Comparison of ENCODE assay signal across 11 cellular contexts in genomic region chr14:90512332-90512951, GRCh38.
DNase-seq lines count a peak whose midpoint lies in the region; ATAC-seq and TF ChIP-seq lines count a peak whose summit lies in the region.
"Had no signal": no experiment of that assay in that cellular context is flagged by ENCODE, and none has a peak within 500 bp of the region (broad histone marks: within the 10 kb centered on the region; RNA-seq: fewer than 3 reads in every experiment).

No MANE protein-coding gene starts in this region.

- no peaks in the 10 kb centered on the region for H3K36me3 ChIP-seq in BLaER1 treated with 17β-estradiol and CSF1 and Interleukin-3, amounts not matched to agents 10 nM and 100 nM
- no peaks in the 10 kb centered on the region for H3K36me3 ChIP-seq in PC-3 (ENCODE audit: low read depth, low read length)
- H3K36me3 ChIP-seq in heart right ventricle, result no peaks in the 10 kb centered on the region
- no peaks in the 10 kb centered on the region for H3K36me3 ChIP-seq in osteoblast (ENCODE audit: insufficient read depth, low read length)
- H3K36me3 ChIP-seq: vagina had no signal

- H3K4me1 ChIP-seq in BLaER1 treated with 17β-estradiol and CSF1 and Interleukin-3, amounts not matched to agents 10 nM and 100 nM, result peaks cover 14 to 80% (median 61%) of the 10 kb centered on the region in 10 experiments
- H3K4me1 ChIP-seq in PC-3 (ENCODE audit: insufficient read depth, low read length) (peaks cover 48% of the 10 kb centered on the region), heart right ventricle (peaks cover 15 to 38% (median 27%) of the 10 kb centered on the region in 9 donors), osteoblast (ENCODE audit: insufficient read depth, low read length) (no peaks in the 10 kb centered on the region)

- intact Hi-C loops in PC-3 (cut with micrococcal nuclease) (loop anchor here (5.0 kb wide), 2 partner anchors 170 to 185 kb away; no protein-coding TSS in a partner anchor), heart right ventricle (cut with DNase I) (loop anchor here in 2 of 10 donors (10.0 kb wide), 2 partner anchors 108 to 182 kb away; no protein-coding TSS in a partner anchor)

- no peaks in the 10 kb centered on the region for H4K20me1 ChIP-seq in BLaER1 treated with 17β-estradiol and CSF1 and Interleukin-3, amounts not matched to agents 10 nM and 100 nM
- H4K20me1 ChIP-seq in PC-3 (ENCODE audit: low read length), result no peaks in the 10 kb centered on the region
- no peaks in the 10 kb centered on the region for H4K20me1 ChIP-seq in osteoblast (ENCODE audit: insufficient read depth, low read length)

- DNase-seq in PC-3 (peak; percentile 18), heart right ventricle (no peak), osteoblast (ENCODE audit: insufficient read length, low spot score, missing footprints) (peak; percentile 75), occipital lobe (lab: John Stamatoyannopoulos, UW) (no peak)
- DNase-seq in activated naive CD8-positive, alpha-beta T cell treated with anti-CD3 and anti-CD28 coated beads for 36 hours, result no peak
- no peak for DNase-seq in activated CD8-positive, alpha-beta memory T cell treated with anti-CD3 and anti-CD28 coated beads, Interleukin-2, amount 50 U/mL, for 48 hours
- DNase-seq: NCI-H510A; stimulated activated CD4-positive, alpha-beta T cell treated with anti-CD3 and anti-CD28 coated beads, Interleukin-12 subunit alpha, Interleukin-12 subunit beta, amount 100 ng/mL, for 4 hours had no signal

- H3K9me3 ChIP-seq in BLaER1 treated with 17β-estradiol and CSF1 and Interleukin-3, amounts not matched to agents 10 nM and 100 nM (replicated peaks in 1 of 11), result no peaks in the 10 kb centered on the region
- H3K9me3 ChIP-seq in PC-3 (ENCODE audit: low read length), result no peaks in the 10 kb centered on the region
- H3K9me3 ChIP-seq in heart right ventricle, result no peaks in the 10 kb centered on the region
- H3K9me3 ChIP-seq in osteoblast (ENCODE audit: low read depth, low read length), result no peaks in the 10 kb centered on the region
- H3K9me3 ChIP-seq: vagina had no signal

- no peak overlapping the region for H3K4me3 Mint-ChIP-seq in activated naive CD8-positive, alpha-beta T cell treated with anti-CD3 and anti-CD28 coated beads for 36 hours

- no peaks in the 10 kb centered on the region for H3F3A ChIP-seq in PC-3 (ENCODE audit: low read length, unreplicated experiment)

- peaks cover 0 to 6% (median 0%) of the 10 kb centered on the region in 11 experiments; a peak in 1 of 22 replicates for H3K27me3 ChIP-seq in BLaER1 treated with 17β-estradiol and CSF1 and Interleukin-3, amounts not matched to agents 10 nM and 100 nM
- 0 out of 2 replicates have a peak, but pooled peaks cover 4% of the 10 kb centered on the region for H3K27me3 ChIP-seq in PC-3 (ENCODE audit: low read length)
- no peaks in the 10 kb centered on the region for H3K27me3 ChIP-seq in heart right ventricle
- no peaks in the 10 kb centered on the region for H3K27me3 ChIP-seq in osteoblast (ENCODE audit: insufficient read depth, low read length)
- H3K27me3 ChIP-seq: vagina had no signal

- 55 to 67% methylated on average over 10 of the region's 10 CpGs for WGBS in heart right ventricle, 2 donors

- peaks cover 3% of the 10 kb centered on the region for H3K4me1 Mint-ChIP-seq in activated naive CD8-positive, alpha-beta T cell treated with anti-CD3 and anti-CD28 coated beads for 36 hours

- peak overlapping the region in 5 of 11 experiments; percentile 2 to 64 (median 55); a peak in 9 of 22 replicates for H3K9ac ChIP-seq in BLaER1 treated with 17β-estradiol and CSF1 and Interleukin-3, amounts not matched to agents 10 nM and 100 nM
- H3K9ac ChIP-seq in PC-3 (ENCODE audit: low read length), result peak overlapping the region; percentile 62; the same call in 1 of the 2 replicates

- H3K27ac ChIP-seq in BLaER1 treated with 17β-estradiol and CSF1 and Interleukin-3, amounts not matched to agents 10 nM and 100 nM, result peak overlapping the region in 6 of 11 experiments; percentile 2 to 68 (median 46); a peak in 10 of 22 replicates
- H3K27ac ChIP-seq in PC-3 (ENCODE audit: low read length) (peak overlapping the region; percentile 90), heart right ventricle (peak overlapping the region in 9 of 10 donors; percentile 58 to 91 (median 76)), osteoblast (ENCODE audit: low read depth, low read length) (no peak overlapping the region)

- H3K9me3 Mint-ChIP-seq in activated naive CD8-positive, alpha-beta T cell treated with anti-CD3 and anti-CD28 coated beads for 36 hours, result no peaks in the 10 kb centered on the region

- H3K4me3 ChIP-seq in BLaER1 treated with 17β-estradiol and CSF1 and Interleukin-3, amounts not matched to agents 10 nM and 100 nM, result no peak overlapping the region
- H3K4me3 ChIP-seq in PC-3 (ENCODE audit: low read length) (no peak overlapping the region), heart right ventricle (no peak overlapping the region), osteoblast (ENCODE audit: insufficient read depth, low read length) (no peak overlapping the region)
- H3K4me3 ChIP-seq: vagina had no signal

- H3K36me3 Mint-ChIP-seq in activated naive CD8-positive, alpha-beta T cell treated with anti-CD3 and anti-CD28 coated beads for 36 hours, result no peaks in the 10 kb centered on the region

- peaks cover 23% of the 10 kb centered on the region for H3K27me3 Mint-ChIP-seq in activated naive CD8-positive, alpha-beta T cell treated with anti-CD3 and anti-CD28 coated beads for 36 hours

- H3K4me2 ChIP-seq in BLaER1 treated with 17β-estradiol and CSF1 and Interleukin-3, amounts not matched to agents 10 nM and 100 nM, result peak overlapping the region; percentile 13 to 87 (median 69); a peak in 19 of 22 replicates
- peak overlapping the region; percentile 68 for H3K4me2 ChIP-seq in PC-3 (ENCODE audit: low read length)
- no peak overlapping the region for H3K4me2 ChIP-seq in osteoblast (ENCODE audit: insufficient read depth, low read length)

- H3K27ac Mint-ChIP-seq in activated naive CD8-positive, alpha-beta T cell treated with anti-CD3 and anti-CD28 coated beads for 36 hours, result no peak overlapping the region

- TF ChIP-seq CTCF in PC-3 (conservative IDR thresholded peaks at IDR 0.05; ENCODE audit: low read depth, low read length) (no peak), heart right ventricle (IDR thresholded peaks at IDR 0.05) (no peak), osteoblast (IDR thresholded peaks at IDR 0.05; ENCODE audit: extremely low read depth, low read depth, low read length) (no peak)

- H3K79me2 ChIP-seq in PC-3 (ENCODE audit: low read length) (no peaks in the 10 kb centered on the region), osteoblast (ENCODE audit: insufficient read depth, low read length) (no peaks in the 10 kb centered on the region)

- no peaks in the 10 kb centered on the region for H3K9me2 ChIP-seq in PC-3 (replicated peaks; ENCODE audit: low read length)

- CTCF ChIA-PET in PC-3 (lab: Charles Lee), result interaction anchor here (0.6 to 1.8 kb wide), 2 partner anchors 94 to 402 kb away, joined by 3 to 5 read pairs; no protein-coding TSS in a partner anchor

- BruUV-seq in PC-3 (replicated peaks; lab: Mats Ljungman, UMichigan), result no TSS peak

- peak overlapping the region; percentile 25; the same call in 1 of the 2 replicates for H2AFZ ChIP-seq in PC-3 (ENCODE audit: low read length)
- no peak overlapping the region for H2AFZ ChIP-seq in osteoblast (ENCODE audit: low read length)

- POLR2A ChIA-PET in PC-3 (lab: Charles Lee; ENCODE audit: unreplicated experiment), result interaction anchor here (0.6 kb wide), 1 partner anchor 343 kb away, joined by 5 read pairs; no protein-coding TSS in a partner anchor

- peak; percentile 1; the same call in 1 of the 2 replicates for ATAC-seq in PC-3
- peak in 6 of 8 donors; percentile 2 to 45 (median 18) for ATAC-seq in heart right ventricle
- ATAC-seq in GM18858 (IDR thresholded peaks at IDR 0.05; ENCODE audit: unreplicated experiment), result no peak

Comparison
In these comparisons a context has a peak if more than half of its experiments do, and no peak if none do; other contexts are left out.
1. DNase-seq: peak in PC-3 (single experiment) and osteoblast (single experiment); none in heart right ventricle (0 of 2), activated naive CD8-positive, alpha-beta T cell treated with anti-CD3 and anti-CD28 coated beads for 36 hours (single experiment), activated CD8-positive, alpha-beta memory T cell treated with anti-CD3 and anti-CD28 coated beads, Interleukin-2, amount 50 U/mL, for 48 hours (single experiment) and occipital lobe (single experiment).